Comparison of ENCODE assay signal across 18 cellular contexts in genomic region chr16:15536813-15537212, GRCh38.
"Had no signal": no experiment of that assay in that cellular context is flagged by ENCODE, and none has a peak within 500 bp of the region (broad histone marks: within the 10 kb centered on the region; RNA-seq: fewer than 3 reads in every experiment).

No MANE protein-coding gene starts in this region.

- DNase-seq: activated CD4-positive, alpha-beta T cell treated with anti-CD3 and anti-CD28 coated beads for 1 hour; activated CD4-positive, alpha-beta T cell treated with anti-CD3 and anti-CD28 coated beads, Interleukin-2, amount 50 U/mL, for 1 hour; activated CD8-positive, alpha-beta T cell treated with anti-CD3 and anti-CD28 coated beads, Interleukin-2, amount 10 ng/mL, durations not matched to agents 7 days and 5 days; esophagus squamous epithelium; gastrocnemius medialis; head of caudate nucleus; hypothalamus; midbrain; ovary; psoas muscle; spleen; stimulated activated CD4-positive, alpha-beta T cell treated with anti-CD3 and anti-CD28 coated beads, Interleukin-4, amount 100 ng/mL, for 1 hour; stimulated activated naive CD4-positive, alpha-beta T cell treated with Interleukin-2 at 50 U/mL for 16 hours; T-helper 9 cell; upper lobe of left lung had no signal

- H3K4me1 Mint-ChIP-seq: central memory CD8-positive, alpha-beta T cell had no signal

- H3K4me3 Mint-ChIP-seq: activated CD8-positive, alpha-beta T cell treated with anti-CD3 and anti-CD28 coated beads, Interleukin-2, amount 10 ng/mL, durations not matched to agents 7 days and 5 days; activated T-helper 17 cell treated with anti-CD3 and anti-CD28 coated beads, Interleukin-2, amount 50 U/mL, for 72 hours; central memory CD8-positive, alpha-beta T cell; natural killer cell treated with Interleukin-12 subunit alpha and Interleukin-12 subunit beta and Interleukin-15 and Interleukin-18, amount 100 ng/mL, for 72 hours had no signal

- H3K27me3 Mint-ChIP-seq: activated T-helper 17 cell treated with anti-CD3 and anti-CD28 coated beads, Interleukin-2, amount 50 U/mL, for 72 hours; central memory CD8-positive, alpha-beta T cell had no signal

- H3K27ac Mint-ChIP-seq: activated CD8-positive, alpha-beta T cell treated with anti-CD3 and anti-CD28 coated beads, Interleukin-2, amount 10 ng/mL, durations not matched to agents 7 days and 5 days; natural killer cell treated with Interleukin-12 subunit alpha and Interleukin-12 subunit beta and Interleukin-15 and Interleukin-18, amount 100 ng/mL, for 72 hours had no signal

- H3K9me3 Mint-ChIP-seq: activated T-helper 17 cell treated with anti-CD3 and anti-CD28 coated beads, Interleukin-2, amount 50 U/mL, for 72 hours; central memory CD8-positive, alpha-beta T cell; natural killer cell treated with Interleukin-12 subunit alpha and Interleukin-12 subunit beta and Interleukin-15 and Interleukin-18, amount 100 ng/mL, for 72 hours had no signal

- H3K36me3 Mint-ChIP-seq: natural killer cell treated with Interleukin-12 subunit alpha and Interleukin-12 subunit beta and Interleukin-15 and Interleukin-18, amount 100 ng/mL, for 72 hours had no signal

- ATAC-seq: activated CD8-positive, alpha-beta T cell treated with anti-CD3 and anti-CD28 coated beads, Interleukin-2, amount 10 ng/mL, durations not matched to agents 7 days and 5 days; activated T-helper 17 cell treated with anti-CD3 and anti-CD28 coated beads, Interleukin-2, amount 50 U/mL, for 72 hours; gastrocnemius medialis; psoas muscle had no signal
